10 cellular contexts compared by ENCODE assay signal in the genomic region with DNA sequence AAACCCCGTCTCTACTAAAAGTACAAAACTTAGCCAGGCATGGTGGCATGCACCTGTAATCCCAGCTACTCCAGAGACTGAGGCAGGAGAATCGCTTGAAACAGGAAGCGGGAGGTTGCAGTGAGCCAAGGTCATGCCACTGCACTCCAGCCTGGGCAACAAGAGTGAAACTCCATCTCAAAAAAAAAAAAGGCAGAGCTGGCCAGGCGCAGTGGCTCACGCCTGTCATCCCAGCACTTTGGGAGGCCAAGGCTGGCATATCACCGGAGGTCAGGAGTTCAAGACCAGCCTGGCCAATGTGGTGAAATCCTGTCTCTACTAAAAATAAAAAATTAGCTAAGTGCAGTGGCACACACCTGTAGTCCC. TPM values are rescaled to one million over a fixed set of nuclear protein-coding genes. Genes with fewer than 3 reads are reported as not detected.
"Had no signal": no experiment of that assay in that cellular context is flagged by ENCODE, and none has a peak within 500 bp of the region (broad histone marks: within the 10 kb centered on the region; RNA-seq: fewer than 3 reads in every experiment).

No MANE protein-coding gene starts in this region.

RNA-seq across cellular contexts. Expression of a gene that starts 4.8 kb away (rescaled TPM):
- total RNA-seq: OCI-LY7, PC-9, Right ventricle myocardium inferior, Right ventricle myocardium superior, SJSA1 had no signal

RNA-seq across cellular contexts. Expression of a gene that starts 27.9 kb away (rescaled TPM):
- total RNA-seq: PC-3, PC-9, Right ventricle myocardium inferior, RPMI7951, SJSA1, SK-MEL-5 had no signal
- polyA plus RNA-seq: SK-N-SH had no signal

RNA-seq across cellular contexts. Expression of a gene that starts 30.1 kb away (rescaled TPM):
- total RNA-seq: PC-9, Right ventricle myocardium inferior, Right ventricle myocardium superior had no signal

RNA-seq across cellular contexts. Expression of a gene that starts 45.0 kb away (rescaled TPM):
- total RNA-seq: OCI-LY7, PC-3, PC-9, SJCRH30, SJSA1, SK-MEL-5 had no signal
